Comparison of ENCODE assay signal across 21 cellular contexts in the genomic region with DNA sequence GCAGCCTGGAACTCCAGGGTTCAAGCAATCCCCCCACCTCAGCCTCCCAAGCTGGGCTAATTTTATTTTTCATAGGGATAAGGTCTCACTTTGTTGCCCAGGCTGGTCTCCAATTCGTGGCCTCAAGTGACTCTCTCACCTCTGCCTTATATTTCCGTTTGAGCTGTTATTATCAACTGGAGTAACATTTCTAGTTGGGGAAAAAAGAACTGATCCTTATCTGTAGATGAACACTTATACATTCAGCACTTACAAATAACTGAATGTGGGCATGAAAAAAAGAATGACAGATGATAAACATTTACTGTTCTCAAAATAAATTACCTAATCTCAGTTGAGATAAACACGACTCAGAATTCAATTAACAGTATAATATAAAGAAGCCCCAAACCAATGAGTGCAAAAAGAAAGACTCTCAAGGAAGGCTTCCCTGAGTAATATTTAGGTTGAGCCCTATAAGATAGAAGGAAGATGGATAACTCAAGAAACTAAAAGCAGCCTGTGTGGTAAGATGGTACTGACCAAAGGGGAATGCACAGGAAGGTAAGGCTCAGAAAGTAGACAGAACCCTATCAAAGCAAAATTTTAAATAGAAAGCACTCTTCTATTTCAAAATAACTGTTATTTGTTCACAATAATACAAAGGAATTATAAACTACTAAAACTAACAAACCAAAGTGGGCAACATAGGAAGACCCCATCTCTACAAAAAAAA. TPM values are rescaled to one million over a fixed set of nuclear protein-coding genes. Genes with fewer than 3 reads are reported as not detected.
DNase-seq lines count a peak whose midpoint lies in the region; ATAC-seq, FAIRE-seq and TF ChIP-seq lines count a peak whose summit lies in the region.
"Had no signal": no experiment of that assay in that cellular context is flagged by ENCODE, and none has a peak within 500 bp of the region (broad histone marks: within the 10 kb centered on the region; RNA-seq: fewer than 3 reads in every experiment).

No MANE protein-coding gene starts in this region.

- intact Hi-C loops in Right ventricle myocardium superior (cut with DNase I), result no loop called here
- intact Hi-C loops in cardiac septum (cut with DNase I), result no loop called here
- intact Hi-C loops in tibial artery (cut with DNase I; ENCODE audit: low total_unique reads), result no loop called here
- intact Hi-C loops in kidney (cut with DNase I), result loop anchor here (10.0 kb wide), 1 partner anchor 82 kb away; no protein-coding TSS in a partner anchor

- no peak overlapping the region for H3K4me3 ChIP-seq in H7 (ENCODE audit: insufficient read depth, low read depth, low read length)
- no peak overlapping the region for H3K4me3 ChIP-seq in tibial artery
- no peak overlapping the region for H3K4me3 ChIP-seq in kidney (ENCODE audit: low read length in 2 of 2)
- H3K4me3 ChIP-seq: breast epithelium, lower lobe of right lung, right lobe of liver, SJCRH30, suprapubic skin had no signal

- H3K9me3 Mint-ChIP-seq in effector memory CD8-positive, alpha-beta T cell, result no peaks in the 10 kb centered on the region
- H3K9me3 Mint-ChIP-seq in stimulated activated effector memory CD8-positive, alpha-beta T cell treated with anti-CD3 and anti-CD28 coated beads, Interleukin-12 subunit alpha, Interleukin-12 subunit beta, amount 100 ng/mL, for 72 hours, result no peaks in the 10 kb centered on the region

- peaks cover 45 to 58% of the 10 kb centered on the region in 2 donors for H3K4me1 Mint-ChIP-seq in effector memory CD8-positive, alpha-beta T cell (ENCODE audit: low read depth in 2 of 2)
- peaks cover 54% of the 10 kb centered on the region for H3K4me1 Mint-ChIP-seq in stimulated activated effector memory CD8-positive, alpha-beta T cell treated with anti-CD3 and anti-CD28 coated beads, Interleukin-12 subunit alpha, Interleukin-12 subunit beta, amount 100 ng/mL, for 72 hours

- peak overlapping the region; percentile 56 to 82 for H3K27ac Mint-ChIP-seq in effector memory CD8-positive, alpha-beta T cell
- peak overlapping the region; percentile 18 for H3K27ac Mint-ChIP-seq in stimulated activated effector memory CD8-positive, alpha-beta T cell treated with anti-CD3 and anti-CD28 coated beads, Interleukin-12 subunit alpha, Interleukin-12 subunit beta, amount 100 ng/mL, for 72 hours
- H3K27ac Mint-ChIP-seq: activated T-helper 1 cell treated with anti-CD3 and anti-CD28 coated beads, Interleukin-12 subunit alpha, Interleukin-12 subunit beta, Interleukin-2, Interleukin-4 antibody, amounts not matched to agents 30 ng/mL and 10 ng/mL and 1 ng/mL, durations not matched to agents 14 hours and 24 hours and 36 hours; T-helper 2 cell treated with Interferon-gamma antibody and Interleukin-4, amounts not matched to agents 5 μg/mL and 100 μg/mL, for 36 hours had no signal

- H3K36me3 ChIP-seq in H7 (replicated peaks; ENCODE audit: control insufficient read depth, insufficient read depth, low read length) (no peaks in the 10 kb centered on the region), tibial artery (no peaks in the 10 kb centered on the region), kidney (ENCODE audit: control insufficient read depth in 1 of 2, insufficient read depth in 2 of 2, low read length in 2 of 2) (no peaks in the 10 kb centered on the region)
- H3K36me3 ChIP-seq: breast epithelium, lower lobe of right lung, right lobe of liver, suprapubic skin had no signal

- TF ChIP-seq CTCF in tibial artery (IDR thresholded peaks at IDR 0.05) (no peak), kidney (IDR thresholded peaks at IDR 0.05; ENCODE audit: borderline replicate concordance, extremely low read depth, insufficient read depth) (no peak)

- ATAC-seq in Right ventricle myocardium superior (ENCODE audit: poor library complexity), result peak; percentile 23
- ATAC-seq in effector memory CD8-positive, alpha-beta T cell (replicated peaks), result no peak
- ATAC-seq in stimulated activated effector memory CD8-positive, alpha-beta T cell treated with anti-CD3 and anti-CD28 coated beads, Interleukin-12 subunit alpha, Interleukin-12 subunit beta, amount 100 ng/mL, for 72 hours, result no peak
- ATAC-seq: lower lobe of right lung, right lobe of liver had no signal

- H3K27me3 ChIP-seq in H7 (ENCODE audit: control insufficient read depth, insufficient read depth, low read length), result no peaks in the 10 kb centered on the region
- H3K27me3 ChIP-seq in tibial artery, result no peaks in the 10 kb centered on the region
- H3K27me3 ChIP-seq: breast epithelium, right lobe of liver, SJCRH30, suprapubic skin had no signal

- H3K4me1 ChIP-seq in tibial artery, result peaks cover 0 to 45% (median 13%) of the 10 kb centered on the region in 4 donors
- peaks cover 0 to 12% of the 10 kb centered on the region in 2 donors for H3K4me1 ChIP-seq in kidney (ENCODE audit: control insufficient read depth in 1 of 2, insufficient read depth in 1 of 2, low read depth in 1 of 2, low read length in 2 of 2)
- H3K4me1 ChIP-seq: SJCRH30 had no signal

- H3K27me3 Mint-ChIP-seq in effector memory CD8-positive, alpha-beta T cell, result no peaks in the 10 kb centered on the region

- FAIRE-seq in kidney (lab: Jason Lieb, UNC), result no peak

- DNase-seq in Right ventricle myocardium superior (no peak), cardiac septum (ENCODE audit: low spot score) (no peak), SK-N-DZ (ENCODE audit: low spot score) (peak; percentile 42), H7 (no peak), tibial artery (no peak), kidney (no peak)
- no peak for DNase-seq in effector memory CD8-positive, alpha-beta T cell
- DNase-seq in stimulated activated effector memory CD8-positive, alpha-beta T cell treated with anti-CD3 and anti-CD28 coated beads, Interleukin-12 subunit alpha, Interleukin-12 subunit beta, amount 100 ng/mL, for 72 hours (ENCODE audit: low spot score in 2 of 2), result no peak
- DNase-seq: activated CD4-positive, CD25-positive, alpha-beta regulatory T cell treated with anti-CD3 and anti-CD28 coated beads, Interleukin-2, amount 50 U/mL, for 72 hours; cortex of kidney; IMR-90; lower lobe of right lung; NCI-H146; NCI-H774; occipital lobe; right lobe of liver; SJCRH30 had no signal

- peaks cover 8% of the 10 kb centered on the region for H3K36me3 Mint-ChIP-seq in effector memory CD8-positive, alpha-beta T cell (ENCODE audit: insufficient read depth)
- H3K36me3 Mint-ChIP-seq in stimulated activated effector memory CD8-positive, alpha-beta T cell treated with anti-CD3 and anti-CD28 coated beads, Interleukin-12 subunit alpha, Interleukin-12 subunit beta, amount 100 ng/mL, for 72 hours, result peaks cover 10% of the 10 kb centered on the region

- no peak overlapping the region for H3K27ac ChIP-seq in tibial artery
- H3K27ac ChIP-seq in kidney (ENCODE audit: low read depth in 2 of 2, low read length in 2 of 2), result no peak overlapping the region
- H3K27ac ChIP-seq: breast epithelium, lower lobe of right lung, right lobe of liver, SJCRH30, suprapubic skin had no signal

- no peak overlapping the region for H3K9ac ChIP-seq in kidney (ENCODE audit: low read length in 2 of 2)

- no peaks in the 10 kb centered on the region for H3K9me3 ChIP-seq in tibial artery
- no peaks in the 10 kb centered on the region for H3K9me3 ChIP-seq in kidney (ENCODE audit: control insufficient read depth in 1 of 2, low read length in 2 of 2)
- H3K9me3 ChIP-seq: breast epithelium, lower lobe of right lung, right lobe of liver, SJCRH30, suprapubic skin had no signal

- H3K4me3 Mint-ChIP-seq in effector memory CD8-positive, alpha-beta T cell, result peak overlapping the region; percentile 4 to 72
- no peak overlapping the region for H3K4me3 Mint-ChIP-seq in stimulated activated effector memory CD8-positive, alpha-beta T cell treated with anti-CD3 and anti-CD28 coated beads, Interleukin-12 subunit alpha, Interleukin-12 subunit beta, amount 100 ng/mL, for 72 hours
- H3K4me3 Mint-ChIP-seq: activated T-helper 1 cell treated with anti-CD3 and anti-CD28 coated beads, Interleukin-12 subunit alpha, Interleukin-12 subunit beta, Interleukin-2, Interleukin-4 antibody, amounts not matched to agents 30 ng/mL and 10 ng/mL and 1 ng/mL, durations not matched to agents 14 hours and 24 hours and 36 hours; T-helper 2 cell treated with Interferon-gamma antibody and Interleukin-4, amounts not matched to agents 5 μg/mL and 100 μg/mL, for 36 hours had no signal

RNA-seq across cellular contexts. Expression of gene UBE3A, which starts 11.8 kb away (rescaled TPM):
- total RNA-seq in Right ventricle myocardium superior (92.4 TPM), cardiac septum (121 TPM), kidney (103 TPM)
- polyA plus RNA-seq in SK-N-DZ (2014; cell fraction: cytosol; rRNA removed), result 47.5 and 56.1 TPM in 2 replicates
- polyA plus RNA-seq in SK-N-DZ (2014; cell fraction: nucleus; rRNA removed), result 39.8 and 42.6 TPM in 2 replicates
- total RNA-seq in H7 (2014; rRNA removed; shearing (Covaris generic)), result 51.6 and 65.0 TPM in 2 replicates
- polyA plus RNA-seq in kidney (ENCODE audit: insufficient read depth, low read depth, low replicate concordance), result 22.3 TPM
